ENCODE assay signal across 18 cellular contexts in the genomic region with DNA sequence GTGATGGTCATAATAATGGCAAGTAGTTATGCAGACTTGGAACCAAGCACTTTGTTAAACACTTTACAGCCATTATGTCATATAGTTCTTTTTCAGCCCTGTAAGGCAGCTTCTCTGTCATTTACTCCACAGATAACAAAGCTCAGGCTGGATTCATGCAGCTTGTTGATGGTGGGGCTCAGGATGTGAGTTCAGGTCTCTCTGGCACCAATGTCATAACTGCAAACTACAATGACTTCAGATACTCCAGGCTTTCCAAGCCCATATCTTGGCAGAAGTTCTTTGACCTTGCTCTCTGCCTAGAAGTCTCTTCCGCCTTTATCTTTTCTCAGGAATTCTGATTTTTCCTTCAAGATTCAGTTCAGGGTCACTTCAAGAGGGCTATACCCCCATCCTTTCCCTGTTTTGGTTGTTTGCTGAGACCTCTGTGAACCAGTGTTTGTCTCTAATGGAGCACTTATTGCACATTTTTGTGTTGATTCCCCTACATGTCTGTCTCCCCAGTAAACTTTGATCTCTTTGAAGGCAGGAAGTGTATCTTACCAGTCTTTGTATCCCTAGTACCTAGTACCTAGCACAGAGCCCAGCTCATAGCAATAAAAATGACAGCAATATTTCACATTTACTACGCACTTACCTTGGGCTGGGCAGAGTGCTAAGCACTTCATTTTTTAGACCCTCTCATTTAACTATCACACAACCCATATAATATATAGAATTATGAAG. TPM values are rescaled to one million over a fixed set of nuclear protein-coding genes. Genes with fewer than 3 reads are reported as not detected.
DNase-seq lines count a peak whose midpoint lies in the region; ATAC-seq, FAIRE-seq and TF ChIP-seq lines count a peak whose summit lies in the region.
"Had no signal": no experiment of that assay in that cellular context is flagged by ENCODE, and none has a peak within 500 bp of the region (broad histone marks: within the 10 kb centered on the region; RNA-seq: fewer than 3 reads in every experiment).

No MANE protein-coding gene starts in this region.

- H3K9me3 ChIP-seq in K562 (replicated peaks; ENCODE audit: control insufficient read depth, insufficient read depth, low read depth, low read length) (no peaks in the 10 kb centered on the region), A673 (ENCODE audit: low read depth, low read length, poor library complexity, severe bottlenecking) (no peaks in the 10 kb centered on the region)
- no peaks in the 10 kb centered on the region for H3K9me3 ChIP-seq in naive thymus-derived CD4-positive, alpha-beta T cell (ENCODE audit: control insufficient read depth in 2 of 3, low read length in 3 of 3)
- H3K9me3 ChIP-seq: heart right ventricle, SJSA1, upper lobe of left lung had no signal

- peaks cover 14% of the 10 kb centered on the region for H3K4me1 ChIP-seq in GM23338 (ENCODE audit: insufficient read depth)
- peaks cover 0 to 4% of the 10 kb centered on the region in 2 experiments; a peak in 4 of 5 replicates for H3K4me1 ChIP-seq in K562 (replicated peaks in 1 of 2; ENCODE audit: control insufficient read depth in 2 of 2, insufficient read depth in 2 of 2, low read length in 2 of 2)
- H3K4me1 ChIP-seq in naive thymus-derived CD4-positive, alpha-beta T cell (ENCODE audit: control insufficient read depth in 2 of 2, insufficient read depth in 2 of 2, low read length in 2 of 2), result peaks cover 43 to 63% of the 10 kb centered on the region in 2 donors
- H3K4me1 ChIP-seq in A673 (ENCODE audit: insufficient read depth, low read length, poor library complexity, severe bottlenecking), result no peaks in the 10 kb centered on the region

- no peak overlapping the region for H3K27ac ChIP-seq in GM23338 (ENCODE audit: low read depth)
- no peak overlapping the region for H3K27ac ChIP-seq in K562 (ENCODE audit: extremely low read depth, low read depth, low read length)
- peak overlapping the region; percentile 89 for H3K27ac ChIP-seq in naive thymus-derived CD4-positive, alpha-beta T cell (ENCODE audit: low read depth, low read length)
- no peak overlapping the region for H3K27ac ChIP-seq in A673 (ENCODE audit: low read depth, low read length, poor library complexity, severe bottlenecking)
- H3K27ac ChIP-seq: BLaER1 treated with 17β-estradiol and CSF1 and Interleukin-3, amounts not matched to agents 10 nM and 100 nM; heart right ventricle; SJSA1; upper lobe of left lung had no signal

- no peaks in the 10 kb centered on the region for H3K27me3 Mint-ChIP-seq in activated CD4-positive, alpha-beta T cell treated with anti-CD3 and anti-CD28 coated beads, Interleukin-2, amount 10 ng/mL, durations not matched to agents 24 days and 14 days
- H3K27me3 Mint-ChIP-seq in GM23338 (ENCODE audit: insufficient read depth, low read depth, poor library complexity), result peaks cover 2% of the 10 kb centered on the region
- H3K27me3 Mint-ChIP-seq in naive thymus-derived CD4-positive, alpha-beta T cell, result peaks cover 0 to 3% (median 0%) of the 10 kb centered on the region in 5 donors

- in situ Hi-C loops in K562 (cut with MboI), result loop anchor here (25.0 kb wide), 1 partner anchor 1087 kb away; no protein-coding TSS in a partner anchor

- no peak for TF ChIP-seq EP300 in K562 (IDR thresholded peaks at IDR 0.05; ENCODE audit: low read length)

- H3K9me2 ChIP-seq in GM23338 (ENCODE audit: insufficient read depth), result no peaks in the 10 kb centered on the region

- DNase-seq in activated CD4-positive, alpha-beta T cell treated with anti-CD3 and anti-CD28 coated beads, Interleukin-2, amount 10 ng/mL, durations not matched to agents 24 days and 14 days, result no peak
- DNase-seq in activated CD4-positive, alpha-beta T cell treated with anti-CD3 and anti-CD28 coated beads for 48 hours, result no peak
- DNase-seq in GM23338 (ENCODE audit: low spot score), result no peak
- DNase-seq in K562 (ENCODE audit: extremely low read depth in 1 of 4, low spot score in 3 of 4), result no peak
- DNase-seq in naive thymus-derived CD4-positive, alpha-beta T cell, result peak in 5 of 9 donors; percentile 25 to 55 (median 52)
- DNase-seq in middle frontal gyrus (ENCODE audit: extremely low spot score, low spot score), result no peak
- no peak for DNase-seq in NCI-H2081 (lab: John Stamatoyannopoulos, UW)
- no peak for DNase-seq in A673 (ENCODE audit: low spot score)
- DNase-seq: activated CD4-positive, CD25-positive, alpha-beta regulatory T cell treated with anti-CD3 and anti-CD28 coated beads, Interleukin-2, amount 50 U/mL, for 72 hours; activated gamma-delta T cell; DMS153; NCI-H187 had no signal

- H3K4me1 Mint-ChIP-seq in activated CD4-positive, alpha-beta T cell treated with anti-CD3 and anti-CD28 coated beads, Interleukin-2, amount 10 ng/mL, durations not matched to agents 24 days and 14 days, result peaks cover 41% of the 10 kb centered on the region
- H3K4me1 Mint-ChIP-seq in GM23338, result peaks cover 15% of the 10 kb centered on the region
- peaks cover 40 to 97% (median 78%) of the 10 kb centered on the region in 7 donors for H3K4me1 Mint-ChIP-seq in naive thymus-derived CD4-positive, alpha-beta T cell

- CTCF ChIA-PET in K562 (lab: Yijun Ruan, JAX; ENCODE audit: low intra/inter-chr PET ratio) (interaction anchor here (0.7 to 3.4 kb wide), 3 partner anchors 113 to 288 kb away, joined by 4 to 24 read pairs (median 10); a partner anchor contains a TSS), A673 (lab: Charles Lee) (interaction anchor here (0.7 to 1.3 kb wide), 4 partner anchors 38 to 116 kb away, joined by 3 to 6 read pairs (median 3); a partner anchor contains a TSS)
- CTCF ChIA-PET in naive thymus-derived CD4-positive, alpha-beta T cell (lab: Charles Lee), result interaction anchor here (0.8 to 9.3 kb wide), 20 partner anchors 11 to 263 kb away, joined by 3 to 88 read pairs (median 4); a partner anchor contains a TSS

- no peak overlapping the region for H3K9ac ChIP-seq in K562 (ENCODE audit: insufficient read depth in 1 of 2, low read depth in 2 of 2, low read length in 2 of 2)

- peaks cover 9% of the 10 kb centered on the region for H3K9me3 Mint-ChIP-seq in activated CD4-positive, alpha-beta T cell treated with anti-CD3 and anti-CD28 coated beads, Interleukin-2, amount 10 ng/mL, durations not matched to agents 24 days and 14 days
- no peaks in the 10 kb centered on the region for H3K9me3 Mint-ChIP-seq in GM23338
- H3K9me3 Mint-ChIP-seq in naive thymus-derived CD4-positive, alpha-beta T cell, result peaks cover 0 to 13% (median 2%) of the 10 kb centered on the region in 11 donors
- H3K9me3 Mint-ChIP-seq: immature natural killer cell had no signal

- FAIRE-seq in K562 (lab: Jason Lieb, UNC), result peak; percentile 23
- FAIRE-seq: colon had no signal

- H2AFZ ChIP-seq in GM23338 (no peak overlapping the region), K562 (ENCODE audit: low read depth, low read length) (no peak overlapping the region)

- H3K4me2 ChIP-seq in GM23338 (0 out of 2 replicates have a peak overlapping the region, but pooled peaks have one; percentile 24), K562 (ENCODE audit: insufficient read depth, low read length) (no peak overlapping the region)
- H3K4me2 ChIP-seq: BLaER1 treated with 17β-estradiol and CSF1 and Interleukin-3, amounts not matched to agents 10 nM and 100 nM had no signal

- H3K4me3 ChIP-seq in GM23338 (no peak overlapping the region), K562 (no peak overlapping the region), A673 (ENCODE audit: low read depth, low read length, poor library complexity, severe bottlenecking) (no peak overlapping the region)
- H3K4me3 ChIP-seq in naive thymus-derived CD4-positive, alpha-beta T cell (ENCODE audit: low read length), result no peak overlapping the region
- H3K4me3 ChIP-seq: BLaER1 treated with 17β-estradiol and CSF1 and Interleukin-3, amounts not matched to agents 10 nM and 100 nM; heart right ventricle; SJSA1; upper lobe of left lung had no signal

- intact Hi-C loops in activated CD4-positive, alpha-beta T cell treated with anti-CD3 and anti-CD28 coated beads, Interleukin-2, amount 10 ng/mL, durations not matched to agents 24 days and 14 days (cut with micrococcal nuclease), result no loop called here
- intact Hi-C loops in K562 (cut with micrococcal nuclease), result no loop called here
- intact Hi-C loops in naive thymus-derived CD4-positive, alpha-beta T cell (cut with micrococcal nuclease), result loop anchor here (1.0 to 5.0 kb wide), 10 partner anchors 11 to 338 kb away; a partner anchor contains a TSS
- intact Hi-C loops in A673 (cut with micrococcal nuclease; ENCODE audit: unreplicated experiment), result no loop called here

- H3K4me3 Mint-ChIP-seq in activated CD4-positive, alpha-beta T cell treated with anti-CD3 and anti-CD28 coated beads, Interleukin-2, amount 10 ng/mL, durations not matched to agents 24 days and 14 days, result no peak overlapping the region
- H3K4me3 Mint-ChIP-seq in GM23338, result no peak overlapping the region
- peak overlapping the region; percentile 23 to 83 (median 74) for H3K4me3 Mint-ChIP-seq in naive thymus-derived CD4-positive, alpha-beta T cell

- no peak for TF ChIP-seq RAD21 in K562 (CRISPR knock-in tag; conservative IDR thresholded peaks at IDR 0.05 in 1 of 2, IDR thresholded peaks at IDR 0.05 in 1 of 2)

- no peaks in the 10 kb centered on the region for H3K36me3 ChIP-seq in GM23338 (ENCODE audit: insufficient read depth)
- peaks cover 2% of the 10 kb centered on the region; the same call in 1 of the 3 replicates for H3K36me3 ChIP-seq in K562 (ENCODE audit: control insufficient read depth, insufficient read depth, low read length)
- peaks cover 5 to 28% (median 10%) of the 10 kb centered on the region in 3 experiments for H3K36me3 ChIP-seq in naive thymus-derived CD4-positive, alpha-beta T cell (ENCODE audit: control insufficient read depth in 2 of 3, insufficient read depth in 3 of 3, low read length in 3 of 3)
- H3K36me3 ChIP-seq in A673 (ENCODE audit: insufficient read depth, low read length, poor library complexity, severe bottlenecking), result no peaks in the 10 kb centered on the region
- H3K36me3 ChIP-seq: SJSA1 had no signal

- POLR2A ChIA-PET in K562 (lab: Yijun Ruan, JAX), result interaction anchor here (1.2 kb wide), 1 partner anchor 88 kb away, joined by 3 read pairs; no protein-coding TSS in a partner anchor
- POLR2A ChIA-PET in naive thymus-derived CD4-positive, alpha-beta T cell (lab: Charles Lee), result interaction anchor here (0.7 to 6.4 kb wide), 21 partner anchors 9 to 116 kb away, joined by 3 to 89 read pairs (median 6); a partner anchor contains a TSS
- POLR2A ChIA-PET in A673 (lab: Charles Lee; ENCODE audit: low non-redundant PET), result no interaction called here

- no peak for TF ChIP-seq POLR2A in K562 (conservative IDR thresholded peaks at IDR 0.05)

- H3K27me3 ChIP-seq in GM23338 (ENCODE audit: insufficient read depth) (no peaks in the 10 kb centered on the region), K562 (ENCODE audit: control insufficient read depth in 2 of 2, insufficient read depth in 2 of 2, low read length in 2 of 2) (no peaks in the 10 kb centered on the region), A673 (replicated peaks; ENCODE audit: insufficient read depth, low read depth, low read length, poor library complexity) (no peaks in the 10 kb centered on the region)
- H3K27me3 ChIP-seq in naive thymus-derived CD4-positive, alpha-beta T cell (ENCODE audit: control insufficient read depth in 2 of 2, insufficient read depth in 2 of 2, low read length in 2 of 2), result no peaks in the 10 kb centered on the region
- H3K27me3 ChIP-seq: BLaER1 treated with 17β-estradiol and CSF1 and Interleukin-3, amounts not matched to agents 10 nM and 100 nM; heart right ventricle; SJSA1; upper lobe of left lung had no signal

- TF ChIP-seq CTCF in GM23338 (conservative IDR thresholded peaks at IDR 0.05; ENCODE audit: low read depth in 2 of 2) (no peak), K562 (IDR thresholded peaks at IDR 0.05 in 2 of 3, conservative IDR thresholded peaks at IDR 0.05 in 1 of 3; ENCODE audit: insufficient read depth in 2 of 3, low read depth in 1 of 3, low read length in 3 of 3) (no peak), A673 (conservative IDR thresholded peaks at IDR 0.05; ENCODE audit: low read depth, low read length) (no peak)

- H3K9me1 ChIP-seq in K562 (ENCODE audit: control insufficient read depth, insufficient read depth, low read length), result no peaks in the 10 kb centered on the region

- H3K27ac Mint-ChIP-seq in activated CD4-positive, alpha-beta T cell treated with anti-CD3 and anti-CD28 coated beads, Interleukin-2, amount 10 ng/mL, durations not matched to agents 24 days and 14 days, result peak overlapping the region; percentile 10
- no peak overlapping the region for H3K27ac Mint-ChIP-seq in GM23338
- H3K27ac Mint-ChIP-seq in naive thymus-derived CD4-positive, alpha-beta T cell, result peak overlapping the region; percentile 39 to 100 (median 96)

- H3F3A ChIP-seq in GM23338 (replicated peaks; ENCODE audit: low read depth), result no peaks in the 10 kb centered on the region

- H3K79me2 ChIP-seq in GM23338 (replicated peaks; ENCODE audit: insufficient read depth) (no peaks in the 10 kb centered on the region), K562 (ENCODE audit: control insufficient read depth, insufficient read depth, low read length) (no peaks in the 10 kb centered on the region)

- H4K20me1 ChIP-seq in GM23338 (replicated peaks; ENCODE audit: insufficient read depth) (no peaks in the 10 kb centered on the region), K562 (replicated peaks; ENCODE audit: control insufficient read depth, insufficient read depth, low read length) (no peaks in the 10 kb centered on the region)

- peaks cover 20% of the 10 kb centered on the region for H3K36me3 Mint-ChIP-seq in activated CD4-positive, alpha-beta T cell treated with anti-CD3 and anti-CD28 coated beads, Interleukin-2, amount 10 ng/mL, durations not matched to agents 24 days and 14 days (ENCODE audit: low read depth)
- peaks cover 4% of the 10 kb centered on the region; the same call in 2 of the 3 replicates for H3K36me3 Mint-ChIP-seq in GM23338 (ENCODE audit: low read depth)
- H3K36me3 Mint-ChIP-seq in naive thymus-derived CD4-positive, alpha-beta T cell, result peaks cover 22 to 33% (median 24%) of the 10 kb centered on the region in 5 donors

- no peak for ATAC-seq in GM23338
- no peak for ATAC-seq in K562
- ATAC-seq in naive thymus-derived CD4-positive, alpha-beta T cell, result peak; percentile 54

- BruUV-seq in K562 (replicated peaks; lab: Mats Ljungman, UMichigan), result no TSS peak
- BruUV-seq in A673 (replicated peaks; lab: Mats Ljungman, UMichigan), result no TSS peak

- 47% methylated on average over 2 of the region's 2 CpGs for WGBS in K562 (ENCODE audit: insufficient coverage, low coverage, missing lambda C conversion rate)

RNA-seq across cellular contexts. Expression of a gene that starts 19.7 kb away (rescaled TPM):
- total RNA-seq in activated CD4-positive, alpha-beta T cell treated with anti-CD3 and anti-CD28 coated beads, Interleukin-2, amount 10 ng/mL, durations not matched to agents 24 days and 14 days, result 1.5 and 1.7 TPM in 2 replicates
- total RNA-seq in GM23338 (2014; rRNA removed; shearing (Covaris generic)), result 23.8 and 24.3 TPM in 2 replicates
- polyA plus RNA-seq in GM23338 (2016; fragmentation: Nextera tagmentation; extraction: Ambion mirVana), result 22.0 and 28.0 TPM in 2 replicates
- total RNA-seq in K562 (2011; cell fraction: chromatin; rRNA removed; ENCODE audit: low replicate concordance), result 33.1 and 52.6 TPM in 2 replicates
- total RNA-seq in K562 (2011; cell fraction: nucleolus; rRNA removed), result 14.3 and 20.1 TPM in 2 replicates
- total RNA-seq in K562 (2011; cell fraction: nucleoplasm; rRNA removed), result 25.2 and 39.0 TPM in 2 replicates
- total RNA-seq in K562 (2014; rRNA removed), result 10.6 and 12.2 TPM in 2 replicates
- total RNA-seq in K562 (2014; rRNA removed; fragmentation: Illumina TruSeq; extraction: Trizol), result 11.1 and 12.4 TPM in 2 replicates
- total RNA-seq in K562 (2015; rRNA removed; fragmentation: Illumina TruSeq; extraction: Trizol), result 9.5 and 10.2 TPM in 2 replicates
- 10.8 and 12.0 TPM in 2 replicates for total RNA-seq in K562 (2021)
- polyA plus RNA-seq in K562 (2011; rRNA removed), result 24.7 and 31.0 TPM in 2 replicates
- polyA plus RNA-seq in K562 (2011; cell fraction: cytosol; rRNA removed), result 6.0 and 10.8 TPM in 2 replicates
- polyA plus RNA-seq in K562 (2011; cell fraction: nucleus; rRNA removed), result 104 and 128 TPM in 2 replicates
- polyA plus RNA-seq in K562 (2012), result 12.9 and 23.7 TPM in 2 replicates
- 14.4 and 14.9 TPM in 2 replicates for polyA plus RNA-seq in K562 (2014; fragmentation: Illumina TruSeq; extraction: Trizol)
- polyA plus RNA-seq in K562 (2014; fragmentation: Nextera tagmentation; extraction: Ambion mirVana), result 10 to 100 TPM; 15.7 to 17.2 TPM
- polyA plus RNA-seq in K562 (2014; rRNA removed), result 20.8 and 21.5 TPM in 2 replicates
- 12.7 and 13.7 TPM in 2 replicates for polyA minus RNA-seq in K562 (2011; rRNA and poly(A)+ RNA removed)
- 4.6 and 5.6 TPM in 2 replicates for polyA minus RNA-seq in K562 (2011; cell fraction: cytosol; rRNA and poly(A)+ RNA removed)
- polyA minus RNA-seq in K562 (2011; cell fraction: nucleus; rRNA and poly(A)+ RNA removed), result 26.8 and 38.1 TPM in 2 replicates
- 10 to 100 TPM in 2 of 5 experiments, 1 to 10 TPM in 3; 2.4 to 13.8 (median 6.0) TPM for total RNA-seq in naive thymus-derived CD4-positive, alpha-beta T cell
- polyA plus RNA-seq in naive thymus-derived CD4-positive, alpha-beta T cell, result 1 to 10 TPM; 1.9 to 5.2 TPM
- 16.9 and 25.7 TPM in 2 replicates for total RNA-seq in A673 (2021)

RNA-seq across cellular contexts. Expression of a gene that starts 38.5 kb away (rescaled TPM):
- 4.5 and 4.8 TPM in 2 replicates for total RNA-seq in activated CD4-positive, alpha-beta T cell treated with anti-CD3 and anti-CD28 coated beads, Interleukin-2, amount 10 ng/mL, durations not matched to agents 24 days and 14 days
- 10.8 and 11.2 TPM in 2 replicates for total RNA-seq in GM23338 (2014; rRNA removed; shearing (Covaris generic))
- polyA plus RNA-seq in GM23338 (2016; fragmentation: Nextera tagmentation; extraction: Ambion mirVana), result 3.6 and 3.7 TPM in 2 replicates
- total RNA-seq in K562 (2011; cell fraction: chromatin; rRNA removed; ENCODE audit: low replicate concordance), result 9.3 and 9.5 TPM in 2 replicates
- total RNA-seq in K562 (2011; cell fraction: nucleolus; rRNA removed), result 12.0 and 12.5 TPM in 2 replicates
- 13.9 and 16.5 TPM in 2 replicates for total RNA-seq in K562 (2011; cell fraction: nucleoplasm; rRNA removed)
- total RNA-seq in K562 (2014; rRNA removed), result 3.0 and 3.7 TPM in 2 replicates
- 4.3 and 4.7 TPM in 2 replicates for total RNA-seq in K562 (2014; rRNA removed; fragmentation: Illumina TruSeq; extraction: Trizol)
- 2.9 and 3.2 TPM in 2 replicates for total RNA-seq in K562 (2015; rRNA removed; fragmentation: Illumina TruSeq; extraction: Trizol)
- total RNA-seq in K562 (2021), result 5.4 and 7.1 TPM in 2 replicates
- 10.2 and 15.4 TPM in 2 replicates for polyA plus RNA-seq in K562 (2011; rRNA removed)
- polyA plus RNA-seq in K562 (2011; cell fraction: cytosol; rRNA removed), result 12.7 and 14.5 TPM in 2 replicates
- polyA plus RNA-seq in K562 (2011; cell fraction: nucleus; rRNA removed), result 5.0 and 7.7 TPM in 2 replicates
- 4.1 and 5.7 TPM in 2 replicates for polyA plus RNA-seq in K562 (2012)
- polyA plus RNA-seq in K562 (2014; fragmentation: Illumina TruSeq; extraction: Trizol), result 4.3 and 5.1 TPM in 2 replicates
- 1 to 10 TPM; 1.4 TPM for polyA plus RNA-seq in K562 (2014; fragmentation: Nextera tagmentation; extraction: Ambion mirVana)
- polyA plus RNA-seq in K562 (2014; rRNA removed), result 3.5 and 3.8 TPM in 2 replicates
- 13.6 and 19.4 TPM in 2 replicates for polyA minus RNA-seq in K562 (2011; rRNA and poly(A)+ RNA removed)
- polyA minus RNA-seq in K562 (2011; cell fraction: cytosol; rRNA and poly(A)+ RNA removed), result 7.9 and 11.4 TPM in 2 replicates
- polyA minus RNA-seq in K562 (2011; cell fraction: nucleus; rRNA and poly(A)+ RNA removed), result 4.6 and 9.8 TPM in 2 replicates
- total RNA-seq in naive thymus-derived CD4-positive, alpha-beta T cell, result 10 to 100 TPM in 3 of 5 experiments, 1 to 10 TPM in 2; 7.5 to 46.2 (median 21.6) TPM
- polyA plus RNA-seq in naive thymus-derived CD4-positive, alpha-beta T cell, result 10 to 100 TPM; 32.1 to 39.2 TPM
- total RNA-seq in A673 (2021), result 1.5 and 3.8 TPM in 2 replicates

Comparison
In these comparisons a context has a peak if more than half of its experiments do, and no peak if none do; other contexts are left out.
1. DNase-seq: peak in naive thymus-derived CD4-positive, alpha-beta T cell (5 of 9); none in activated CD4-positive, alpha-beta T cell treated with anti-CD3 and anti-CD28 coated beads, Interleukin-2, amount 10 ng/mL, durations not matched to agents 24 days and 14 days (single experiment), activated CD4-positive, alpha-beta T cell treated with anti-CD3 and anti-CD28 coated beads for 48 hours (single experiment), GM23338 (single experiment), K562 (0 of 4), middle frontal gyrus (single experiment), NCI-H2081 (0 of 2) and A673 (single experiment).
2. H3K4me3 Mint-ChIP-seq: peak in naive thymus-derived CD4-positive, alpha-beta T cell (10 of 10); none in activated CD4-positive, alpha-beta T cell treated with anti-CD3 and anti-CD28 coated beads, Interleukin-2, amount 10 ng/mL, durations not matched to agents 24 days and 14 days (single experiment) and GM23338 (single experiment).
3. intact Hi-C loops: an anchor here in naive thymus-derived CD4-positive, alpha-beta T cell (1.0 to 5.0 kb wide); none called in activated CD4-positive, alpha-beta T cell treated with anti-CD3 and anti-CD28 coated beads, Interleukin-2, amount 10 ng/mL, durations not matched to agents 24 days and 14 days, K562 and A673.